In genomic region chr6:138001750-138002349, GRCh38 we compare ENCODE assay signal across 8 cellular contexts.
DNase-seq lines count a peak whose midpoint lies in the region; ATAC-seq lines count a peak whose summit lies in the region.

No MANE protein-coding gene starts in this region.

- ATAC-seq in Right ventricle myocardium superior (ENCODE audit: poor library complexity), result peak; percentile 67
- ATAC-seq in GM21381 (IDR thresholded peaks at IDR 0.05; ENCODE audit: unreplicated experiment), result no peak
- no peak for ATAC-seq in GM21786 (IDR thresholded peaks at IDR 0.05; ENCODE audit: unreplicated experiment)

- H3K4me3 Mint-ChIP-seq in activated naive CD8-positive, alpha-beta T cell treated with anti-CD3 and anti-CD28 coated beads for 36 hours, result no peak overlapping the region

- peak; percentile 34 for DNase-seq in COLO829 (ENCODE audit: low spot score)
- DNase-seq in HuH-7 (ENCODE audit: low spot score), result peak; percentile 55
- peak; percentile 35 for DNase-seq in SKM-1 (lab: John Stamatoyannopoulos, UW; ENCODE audit: unreplicated experiment)
- DNase-seq in activated naive CD8-positive, alpha-beta T cell treated with anti-CD3 and anti-CD28 coated beads for 36 hours, result peak; percentile 46
- peak; percentile 57 for DNase-seq in Right ventricle myocardium superior
- peak; percentile 46 for DNase-seq in renal cortical epithelial cell (ENCODE audit: low read depth)

- H3K36me3 Mint-ChIP-seq in activated naive CD8-positive, alpha-beta T cell treated with anti-CD3 and anti-CD28 coated beads for 36 hours, result peaks cover under 1% of the 10 kb centered on the region

- H3K9me3 Mint-ChIP-seq in activated naive CD8-positive, alpha-beta T cell treated with anti-CD3 and anti-CD28 coated beads for 36 hours, result peaks cover 2% of the 10 kb centered on the region

- H3K4me1 Mint-ChIP-seq in activated naive CD8-positive, alpha-beta T cell treated with anti-CD3 and anti-CD28 coated beads for 36 hours, result peaks cover 14% of the 10 kb centered on the region

- no peak overlapping the region for H3K27ac Mint-ChIP-seq in activated naive CD8-positive, alpha-beta T cell treated with anti-CD3 and anti-CD28 coated beads for 36 hours

- intact Hi-C loops in Right ventricle myocardium superior (cut with DNase I), result loop anchor here (2.0 kb wide), 1 partner anchor 107 kb away; no protein-coding TSS in a partner anchor

- H3K27me3 Mint-ChIP-seq in activated naive CD8-positive, alpha-beta T cell treated with anti-CD3 and anti-CD28 coated beads for 36 hours, result peaks cover 12% of the 10 kb centered on the region
